8 cellular contexts compared by ENCODE assay signal in genomic region chr9:34651876-34652602, GRCh38. TPM values are rescaled to one million over a fixed set of nuclear protein-coding genes. Genes with fewer than 3 reads are reported as not detected.
DNase-seq lines count a peak whose midpoint lies in the region; ATAC-seq and TF ChIP-seq lines count a peak whose summit lies in the region.

TSS of gene IL11RA (plus strand) at chr9:34652185. CDS start at chr9:34655218, 3,033 bp downstream.

- H3K4me3 Mint-ChIP-seq in stimulated activated naive CD8-positive, alpha-beta T cell treated with anti-CD3 and anti-CD28 coated beads, Interleukin-15, amount 100 ng/mL, for 72 hours = peak within 1 kb of the TSS in 1 of 2 donors; percentile 2

- H3K27me3 Mint-ChIP-seq in stimulated activated naive CD8-positive, alpha-beta T cell treated with anti-CD3 and anti-CD28 coated beads, Interleukin-15, amount 100 ng/mL, for 72 hours = no peaks in the 10 kb centered on the region

- H3K27ac ChIP-seq in esophagus squamous epithelium = peak within 1 kb of the TSS; percentile 54 to 88 (median 84)

- 4 to 5% methylated on average over 5 to 8 of the region's 24 CpGs for WGBS in esophagus squamous epithelium, 2 donors

- ATAC-seq in stimulated activated naive CD8-positive, alpha-beta T cell treated with anti-CD3 and anti-CD28 coated beads, Interleukin-15, amount 100 ng/mL, for 72 hours = peak; percentile 73
- ATAC-seq in GM21529 (IDR thresholded peaks at IDR 0.05; ENCODE audit: unreplicated experiment) (no peak), HG03039 (IDR thresholded peaks at IDR 0.05; ENCODE audit: unreplicated experiment) (no peak)

- intact Hi-C loops in esophagus squamous epithelium (cut with DNase I) = no loop called here

- H3K4me1 ChIP-seq in esophagus squamous epithelium = peaks cover 43 to 73% (median 57%) of the 10 kb centered on the region in 3 donors

- DNase-seq in EL (peak; percentile 92), NCI-H1105 treated with DMSO at 0.1 percent for 48 hours (lab: John Stamatoyannopoulos, UW) (peak; percentile 35), activated T-cell treated with anti-CD3 and anti-CD28 coated beads for 4 hours (peak; percentile 45), esophagus squamous epithelium (lab: John Stamatoyannopoulos, UW) (no peak), middle frontal gyrus (ENCODE audit: extremely low spot score, low spot score) (peak; percentile 71)
- peak in 1 of 2 donors; percentile 46 for DNase-seq in stimulated activated naive CD8-positive, alpha-beta T cell treated with anti-CD3 and anti-CD28 coated beads, Interleukin-15, amount 100 ng/mL, for 72 hours

- no peaks in the 10 kb centered on the region for H3K9me3 ChIP-seq in esophagus squamous epithelium

- no peaks in the 10 kb centered on the region for H3K27me3 ChIP-seq in esophagus squamous epithelium

- H3K4me1 Mint-ChIP-seq in stimulated activated naive CD8-positive, alpha-beta T cell treated with anti-CD3 and anti-CD28 coated beads, Interleukin-15, amount 100 ng/mL, for 72 hours = peaks cover 47% of the 10 kb centered on the region

- H3K36me3 ChIP-seq in esophagus squamous epithelium = peaks cover 0 to 21% (median 3%) of the 10 kb centered on the region in 3 donors

- H3K9me3 Mint-ChIP-seq in stimulated activated naive CD8-positive, alpha-beta T cell treated with anti-CD3 and anti-CD28 coated beads, Interleukin-15, amount 100 ng/mL, for 72 hours = no peaks in the 10 kb centered on the region

- no peak for TF ChIP-seq CTCF in esophagus squamous epithelium (IDR thresholded peaks at IDR 0.05)

- peak in 2 of 4 donors; percentile 9 to 25 for TF ChIP-seq POLR2A in esophagus squamous epithelium (IDR thresholded peaks at IDR 0.05)

- H3K27ac Mint-ChIP-seq in stimulated activated naive CD8-positive, alpha-beta T cell treated with anti-CD3 and anti-CD28 coated beads, Interleukin-15, amount 100 ng/mL, for 72 hours = peak within 1 kb of the TSS in 1 of 2 donors; percentile 42

- H3K4me3 ChIP-seq in esophagus squamous epithelium = peak within 1 kb of the TSS; percentile 18 to 63 (median 37)

RNA-seq across cellular contexts. Expression of gene IL11RA, which starts in this region (rescaled TPM):
- 10 to 100 TPM in 2 of 4 donors, 1 to 10 TPM in 2; 2.5 to 18.7 (median 9.3) TPM for total RNA-seq in esophagus squamous epithelium
